Comparison of ENCODE assay signal across 8 cellular contexts in the genomic region with DNA sequence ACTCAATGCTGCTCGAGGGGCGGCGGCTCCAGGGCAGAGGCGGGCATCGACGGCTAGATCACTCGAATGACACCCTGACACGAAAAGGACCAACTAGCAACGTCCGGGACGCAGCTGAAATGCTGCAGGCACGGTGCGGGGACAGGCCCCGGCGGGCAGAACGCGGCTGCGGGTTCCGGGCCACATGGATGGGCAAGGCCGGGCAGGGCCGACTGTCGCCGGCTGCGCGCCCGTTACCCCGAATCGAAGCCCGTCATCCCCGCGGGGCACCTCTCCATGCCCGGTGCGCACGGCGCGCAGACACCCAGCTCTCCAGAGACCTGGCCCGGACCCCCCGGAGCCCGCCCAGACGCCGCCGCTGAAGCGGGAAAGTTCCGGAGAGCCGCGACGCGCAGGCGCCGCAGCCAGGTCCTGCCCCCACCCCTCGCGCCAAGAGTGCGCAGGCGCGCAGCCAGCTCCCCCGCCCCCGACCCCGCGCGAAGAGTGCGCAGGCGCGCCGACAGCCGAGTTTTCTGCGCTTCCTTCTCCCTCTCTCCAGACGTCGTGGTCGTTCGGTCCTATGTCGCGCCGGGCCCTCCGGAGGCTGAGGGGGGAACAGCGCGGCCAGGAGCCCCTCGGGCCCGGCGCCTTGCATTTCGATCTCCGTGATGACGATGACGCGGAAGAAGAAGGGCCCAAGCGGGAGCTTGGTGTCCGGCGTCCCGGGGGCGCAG. TPM values are rescaled to one million over a fixed set of nuclear protein-coding genes. Genes with fewer than 3 reads are reported as not detected.
DNase-seq lines count a peak whose midpoint lies in the region; ATAC-seq and TF ChIP-seq lines count a peak whose summit lies in the region.

A gene with protein sequence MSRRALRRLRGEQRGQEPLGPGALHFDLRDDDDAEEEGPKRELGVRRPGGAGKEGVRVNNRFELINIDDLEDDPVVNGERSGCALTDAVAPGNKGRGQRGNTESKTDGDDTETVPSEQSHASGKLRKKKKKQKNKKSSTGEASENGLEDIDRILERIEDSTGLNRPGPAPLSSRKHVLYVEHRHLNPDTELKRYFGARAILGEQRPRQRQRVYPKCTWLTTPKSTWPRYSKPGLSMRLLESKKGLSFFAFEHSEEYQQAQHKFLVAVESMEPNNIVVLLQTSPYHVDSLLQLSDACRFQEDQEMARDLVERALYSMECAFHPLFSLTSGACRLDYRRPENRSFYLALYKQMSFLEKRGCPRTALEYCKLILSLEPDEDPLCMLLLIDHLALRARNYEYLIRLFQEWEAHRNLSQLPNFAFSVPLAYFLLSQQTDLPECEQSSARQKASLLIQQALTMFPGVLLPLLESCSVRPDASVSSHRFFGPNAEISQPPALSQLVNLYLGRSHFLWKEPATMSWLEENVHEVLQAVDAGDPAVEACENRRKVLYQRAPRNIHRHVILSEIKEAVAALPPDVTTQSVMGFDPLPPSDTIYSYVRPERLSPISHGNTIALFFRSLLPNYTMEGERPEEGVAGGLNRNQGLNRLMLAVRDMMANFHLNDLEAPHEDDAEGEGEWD (plus strand): TSS at position 484 of the 713 bp plus-strand sequence. CDS start 76 bp downstream, at position 560.

- peak; percentile 48 for ATAC-seq in HG03439 (IDR thresholded peaks at IDR 0.05; ENCODE audit: unreplicated experiment)
- ATAC-seq in left lobe of liver, result peak; percentile 69

- DNase-seq in AML-193 (lab: John Stamatoyannopoulos, UW), result peak; percentile 64 to 66
- peak; percentile 51 for DNase-seq in NCI-H526 treated with DMSO at 0.1 percent for 48 hours (lab: John Stamatoyannopoulos, UW)
- DNase-seq in activated CD4-positive, alpha-beta T cell treated with anti-CD3 and anti-CD28 coated beads, Interleukin-2, amount 50 U/mL, for 1 hour, result peak; percentile 87
- DNase-seq in dedifferentiated amniotic fluid mesenchymal stem cell (ENCODE audit: extremely low spot score), result peak; percentile 65
- peak; percentile 83 for DNase-seq in left lobe of liver (ENCODE audit: low spot score)
- peak; percentile 87 for DNase-seq in stimulated activated CD4-positive, alpha-beta T cell treated with anti-CD3 and anti-CD28 coated beads, Interleukin-2, amount 100 ng/mL, for 24 hours

- peak; percentile 91 for TF ChIP-seq POLR2A in GM19193 (IDR thresholded peaks at IDR 0.05; ENCODE audit: extremely low read depth, insufficient read depth, insufficient read length)

RNA-seq across cellular contexts. Expression of the gene that starts here (rescaled TPM):
- 83.8 TPM for total RNA-seq in left lobe of liver

Comparison
In these comparisons a context has a peak if more than half of its experiments do, and no peak if none do; other contexts are left out.
1. Peak in every context shown above with its lines: DNase-seq and ATAC-seq.